In the genomic region with DNA sequence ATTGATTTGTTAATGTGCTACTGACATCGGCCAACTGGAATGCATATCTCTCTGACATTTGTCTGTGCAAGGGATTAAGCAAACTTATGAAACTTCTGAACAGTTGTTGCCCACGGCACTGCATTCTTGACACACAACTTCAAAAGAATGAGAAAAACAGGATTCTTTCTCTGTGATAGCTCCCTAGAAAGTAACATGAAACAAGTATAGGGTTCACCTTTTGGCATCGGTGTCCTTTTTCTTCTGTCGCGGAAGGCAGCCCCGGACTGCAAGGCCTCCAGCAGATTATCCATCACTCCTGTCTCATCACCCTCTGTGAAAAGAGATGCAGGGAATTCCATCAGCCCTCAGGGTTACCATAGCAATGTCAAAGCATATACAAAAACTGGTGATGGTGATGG, we compare ENCODE assay signal across 14 cellular contexts.
A peak's percentile ranks its signal among the peaks of the same experiment; 100 is the strongest.
DNase-seq lines count a peak whose midpoint lies in the region; ATAC-seq and TF ChIP-seq lines count a peak whose summit lies in the region.
"Had no signal": no experiment of that assay in that cellular context is flagged by ENCODE, and none has a peak within 500 bp of the region (broad histone marks: within the 10 kb centered on the region; RNA-seq: fewer than 3 reads in every experiment).

No MANE protein-coding gene starts in this region.

- peaks cover 20% of the 10 kb centered on the region for H3K4me1 ChIP-seq in neuron (ENCODE audit: insufficient read depth, low read length)

- H3K9me3 Mint-ChIP-seq in activated CD4-positive, alpha-beta memory T cell treated with anti-CD3 and anti-CD28 coated beads, Interleukin-2, amount 10 ng/mL, durations not matched to agents 7 days and 5 days: no peaks in the 10 kb centered on the region
- H3K9me3 Mint-ChIP-seq: central memory CD8-positive, alpha-beta T cell; stimulated activated effector memory CD8-positive, alpha-beta T cell treated with anti-CD3 and anti-CD28 coated beads, Interleukin-12 subunit alpha, Interleukin-12 subunit beta, amount 100 ng/mL, for 72 hours had no signal

- no peaks in the 10 kb centered on the region for H3K9me3 ChIP-seq in neuron (ENCODE audit: low read length)
- H3K9me3 ChIP-seq: mucosa of descending colon had no signal

- no peaks in the 10 kb centered on the region for H3K27me3 ChIP-seq in neuron (ENCODE audit: insufficient read depth, low read length)

- no peak for TF ChIP-seq CTCF in RWPE1 (conservative IDR thresholded peaks at IDR 0.05; ENCODE audit: low read depth)

- in situ Hi-C loops in Caki2 (cut with HindIII; ENCODE audit: low pct_unique_long_range_greater_than_20kb, low sequenced_read_pairs): no loop called here

- H3K36me3 ChIP-seq in neuron (ENCODE audit: insufficient read depth, low read length): no peaks in the 10 kb centered on the region

- POLR2A ChIA-PET in RWPE1 (lab: Yijun Ruan, JAX; ENCODE audit: low non-redundant PET): no interaction called here
- POLR2A ChIA-PET in activated CD4-positive, alpha-beta memory T cell treated with anti-CD3 and anti-CD28 coated beads, Interleukin-2, amount 10 ng/mL, durations not matched to agents 7 days and 5 days (lab: Charles Lee): no interaction called here

- H3K36me3 Mint-ChIP-seq in activated CD4-positive, alpha-beta memory T cell treated with anti-CD3 and anti-CD28 coated beads, Interleukin-2, amount 10 ng/mL, durations not matched to agents 7 days and 5 days (ENCODE audit: low read depth): no peaks in the 10 kb centered on the region
- H3K36me3 Mint-ChIP-seq: stimulated activated effector memory CD8-positive, alpha-beta T cell treated with anti-CD3 and anti-CD28 coated beads, Interleukin-12 subunit alpha, Interleukin-12 subunit beta, amount 100 ng/mL, for 72 hours had no signal

- no peak overlapping the region for H3K4me3 Mint-ChIP-seq in activated CD4-positive, alpha-beta memory T cell treated with anti-CD3 and anti-CD28 coated beads, Interleukin-2, amount 10 ng/mL, durations not matched to agents 7 days and 5 days
- H3K4me3 Mint-ChIP-seq: central memory CD8-positive, alpha-beta T cell; stimulated activated effector memory CD8-positive, alpha-beta T cell treated with anti-CD3 and anti-CD28 coated beads, Interleukin-12 subunit alpha, Interleukin-12 subunit beta, amount 100 ng/mL, for 72 hours had no signal

- H3K4me3 ChIP-seq in neuron (ENCODE audit: low read length): peak overlapping the region; percentile 15
- H3K4me3 ChIP-seq: mucosa of descending colon had no signal

- DNase-seq in Caki2 (ENCODE audit: low read depth): peak; percentile 21
- DNase-seq in RWPE1 (ENCODE audit: low spot score): peak; percentile 15
- DNase-seq in fibroblast of gingiva (ENCODE audit: low read depth): peak; percentile 86
- no peak for DNase-seq in HuH-7.5 (ENCODE audit: low spot score)
- DNase-seq in activated CD4-positive, alpha-beta memory T cell treated with anti-CD3 and anti-CD28 coated beads, Interleukin-2, amount 10 ng/mL, durations not matched to agents 7 days and 5 days: no peak
- no peak for DNase-seq in DMS153 (lab: John Stamatoyannopoulos, UW)
- DNase-seq: KBM-7, mucosa of descending colon, NCI-H345 had no signal

- no peak overlapping the region for H3K27ac Mint-ChIP-seq in activated CD4-positive, alpha-beta memory T cell treated with anti-CD3 and anti-CD28 coated beads, Interleukin-2, amount 10 ng/mL, durations not matched to agents 7 days and 5 days
- H3K27ac Mint-ChIP-seq: stimulated activated effector memory CD8-positive, alpha-beta T cell treated with anti-CD3 and anti-CD28 coated beads, Interleukin-12 subunit alpha, Interleukin-12 subunit beta, amount 100 ng/mL, for 72 hours had no signal

- no peak overlapping the region for H3K27ac ChIP-seq in RWPE1

- H3K4me1 Mint-ChIP-seq in activated CD4-positive, alpha-beta memory T cell treated with anti-CD3 and anti-CD28 coated beads, Interleukin-2, amount 10 ng/mL, durations not matched to agents 7 days and 5 days: no peaks in the 10 kb centered on the region
- H3K4me1 Mint-ChIP-seq: central memory CD8-positive, alpha-beta T cell; stimulated activated effector memory CD8-positive, alpha-beta T cell treated with anti-CD3 and anti-CD28 coated beads, Interleukin-12 subunit alpha, Interleukin-12 subunit beta, amount 100 ng/mL, for 72 hours had no signal

- ATAC-seq in HG03469 (IDR thresholded peaks at IDR 0.05; ENCODE audit: unreplicated experiment): no peak
- ATAC-seq: mucosa of descending colon; Right ventricle myocardium inferior; stimulated activated effector memory CD8-positive, alpha-beta T cell treated with anti-CD3 and anti-CD28 coated beads, Interleukin-12 subunit alpha, Interleukin-12 subunit beta, amount 100 ng/mL, for 72 hours had no signal

- H2AFZ ChIP-seq in neuron (ENCODE audit: low read depth, low read length): peak overlapping the region; percentile 5

- CTCF ChIA-PET in RWPE1 (lab: Yijun Ruan, JAX): interaction anchor here (0.5 kb wide), 1 partner anchor 46 kb away, joined by 5 read pairs; no protein-coding TSS in a partner anchor
- CTCF ChIA-PET in activated CD4-positive, alpha-beta memory T cell treated with anti-CD3 and anti-CD28 coated beads, Interleukin-2, amount 10 ng/mL, durations not matched to agents 7 days and 5 days (lab: Charles Lee): no interaction called here

- H3K27me3 Mint-ChIP-seq in activated CD4-positive, alpha-beta memory T cell treated with anti-CD3 and anti-CD28 coated beads, Interleukin-2, amount 10 ng/mL, durations not matched to agents 7 days and 5 days: no peaks in the 10 kb centered on the region
- H3K27me3 Mint-ChIP-seq: central memory CD8-positive, alpha-beta T cell had no signal

Comparison
In these comparisons a context has a peak if more than half of its experiments do, and no peak if none do; other contexts are left out.
1. DNase-seq: peak in Caki2 (single experiment), RWPE1 (single experiment) and fibroblast of gingiva (single experiment); none in HuH-7.5 (single experiment), activated CD4-positive, alpha-beta memory T cell treated with anti-CD3 and anti-CD28 coated beads, Interleukin-2, amount 10 ng/mL, durations not matched to agents 7 days and 5 days (single experiment) and DMS153 (single experiment).